22 cellular contexts compared by ENCODE assay signal in the genomic region with DNA sequence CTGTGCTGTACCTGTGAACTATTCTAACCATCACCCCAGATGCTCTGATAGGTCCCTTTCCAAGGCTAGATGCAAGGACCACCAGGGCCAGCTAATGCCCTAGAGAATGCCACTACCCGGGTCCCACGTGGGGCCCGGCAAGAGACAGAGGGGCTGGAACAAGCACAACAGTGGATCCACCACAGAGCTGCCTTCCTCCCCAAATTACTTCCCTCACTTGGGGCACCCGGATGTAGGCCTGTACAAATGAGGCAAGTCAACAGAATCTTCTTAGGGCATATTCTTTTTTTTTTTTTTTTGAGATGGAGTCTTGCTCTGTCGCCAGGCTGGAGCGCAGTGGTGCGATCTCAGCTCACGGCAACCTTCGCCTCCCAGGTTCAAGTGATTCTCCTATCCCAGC.
DNase-seq lines count a peak whose midpoint lies in the region; ATAC-seq and TF ChIP-seq lines count a peak whose summit lies in the region.
"Had no signal": no experiment of that assay in that cellular context is flagged by ENCODE, and none has a peak within 500 bp of the region (broad histone marks: within the 10 kb centered on the region; RNA-seq: fewer than 3 reads in every experiment).

No MANE protein-coding gene starts in this region.

- peaks cover 6% of the 10 kb centered on the region for H3K36me3 Mint-ChIP-seq in activated T-cell treated with anti-CD3 and anti-CD28 coated beads, Interleukin-2, amount 50 U/mL, for 24 hours (ENCODE audit: low read depth)
- H3K36me3 Mint-ChIP-seq in activated T-cell treated with anti-CD3 and anti-CD28 coated beads, Interleukin-2, amount 50 U/mL, for 72 hours (ENCODE audit: insufficient read depth in 2 of 2) = peaks cover 0 to 1% of the 10 kb centered on the region in 2 donors
- H3K36me3 Mint-ChIP-seq in activated naive CD8-positive, alpha-beta T cell treated with anti-CD3 and anti-CD28 coated beads, Interleukin-2, amount 50 U/mL, for 24 hours (ENCODE audit: low read depth) = peaks cover 3% of the 10 kb centered on the region

- no peak for TF ChIP-seq CTCF in SK-N-SH (IDR thresholded peaks at IDR 0.05)

- H3K27me3 ChIP-seq in neuronal stem cell (ENCODE audit: control insufficient read depth in 3 of 3, insufficient read depth in 3 of 3, low read depth in 1 of 3, low read length in 3 of 3) (no peaks in the 10 kb centered on the region), SK-N-SH (ENCODE audit: insufficient read depth) (no peaks in the 10 kb centered on the region)
- H3K27me3 ChIP-seq: esophagus squamous epithelium, SJSA1 had no signal

- no peaks in the 10 kb centered on the region for H3K27me3 Mint-ChIP-seq in activated T-cell treated with anti-CD3 and anti-CD28 coated beads, Interleukin-2, amount 50 U/mL, for 24 hours
- H3K27me3 Mint-ChIP-seq in activated T-cell treated with anti-CD3 and anti-CD28 coated beads, Interleukin-2, amount 50 U/mL, for 72 hours (ENCODE audit: low read depth) = no peaks in the 10 kb centered on the region
- no peaks in the 10 kb centered on the region for H3K27me3 Mint-ChIP-seq in activated naive CD8-positive, alpha-beta T cell treated with anti-CD3 and anti-CD28 coated beads, Interleukin-2, amount 50 U/mL, for 24 hours

- no peak overlapping the region for H4K91ac ChIP-seq in neuronal stem cell (ENCODE audit: low read depth, low read length, poor library complexity)

- no peak for ATAC-seq in activated T-cell treated with anti-CD3 and anti-CD28 coated beads, Interleukin-2, amount 50 U/mL, for 72 hours (replicated peaks in 1 of 2)
- ATAC-seq in activated naive CD8-positive, alpha-beta T cell treated with anti-CD3 and anti-CD28 coated beads, Interleukin-2, amount 50 U/mL, for 24 hours = peak; percentile 12
- ATAC-seq: activated T-cell treated with anti-CD3 and anti-CD28 coated beads, Interleukin-2, amount 50 U/mL, for 4 hours; left cardiac atrium had no signal

- no CpG with 5 or more reads among the region's 9 CpGs for WGBS in neuronal stem cell (ENCODE audit: extremely low coverage in 2 of 2, insufficient read length in 2 of 2, insufficient replicate concordance in 1 of 2), 2 donors
- 99% methylated on average over 9 of the region's 9 CpGs for WGBS in SK-N-SH (ENCODE audit: low lambda C conversion rate)

- peak overlapping the region; percentile 25 for H2AK5ac ChIP-seq in neuronal stem cell (ENCODE audit: low read depth, low read length)

- H3K4ac ChIP-seq in neuronal stem cell (ENCODE audit: low read length) = no peak overlapping the region

- no peak overlapping the region for H2BK120ac ChIP-seq in neuronal stem cell (ENCODE audit: low read depth, low read length)

- H2BK15ac ChIP-seq in neuronal stem cell (ENCODE audit: low read length) = no peak overlapping the region

- H3K36me3 ChIP-seq in neuronal stem cell (replicated peaks in 1 of 2; ENCODE audit: control insufficient read depth in 2 of 2, insufficient read depth in 2 of 2, low read length in 2 of 2) (no peaks in the 10 kb centered on the region), SK-N-SH (replicated peaks in 1 of 2; ENCODE audit: control insufficient read depth in 1 of 2, insufficient read depth in 2 of 2, low read length in 1 of 2) (no peaks in the 10 kb centered on the region)
- H3K36me3 ChIP-seq: esophagus squamous epithelium, SJSA1 had no signal

- H3K4me2 ChIP-seq in neuronal stem cell (ENCODE audit: insufficient read depth, low read length, poor library complexity, severe bottlenecking) (no peak overlapping the region), SK-N-SH (no peak overlapping the region)
- H3K4me2 ChIP-seq: KMS-11 had no signal

- H3K79me1 ChIP-seq in neuronal stem cell (ENCODE audit: low read depth, low read length) = peaks cover 6% of the 10 kb centered on the region

- no peaks in the 10 kb centered on the region for H3K9me2 ChIP-seq in SK-N-SH

- POLR2A ChIA-PET in SK-N-SH (lab: Yijun Ruan, JAX) = no interaction called here

- H3K4me1 Mint-ChIP-seq in activated T-cell treated with anti-CD3 and anti-CD28 coated beads, Interleukin-2, amount 50 U/mL, for 24 hours (ENCODE audit: low read depth) = peaks cover 50% of the 10 kb centered on the region
- peaks cover 54% of the 10 kb centered on the region for H3K4me1 Mint-ChIP-seq in activated T-cell treated with anti-CD3 and anti-CD28 coated beads, Interleukin-2, amount 50 U/mL, for 72 hours (ENCODE audit: low read depth)
- peaks cover 51% of the 10 kb centered on the region for H3K4me1 Mint-ChIP-seq in activated naive CD8-positive, alpha-beta T cell treated with anti-CD3 and anti-CD28 coated beads, Interleukin-2, amount 50 U/mL, for 24 hours

- no peak for DNase-seq in activated T-cell treated with anti-CD3 and anti-CD28 coated beads, Interleukin-2, amount 50 U/mL, for 24 hours
- no peak for DNase-seq in activated T-cell treated with anti-CD3 and anti-CD28 coated beads, Interleukin-2, amount 50 U/mL, for 72 hours
- no peak for DNase-seq in activated naive CD8-positive, alpha-beta T cell treated with anti-CD3 and anti-CD28 coated beads, Interleukin-2, amount 50 U/mL, for 24 hours
- no peak for DNase-seq in neuronal stem cell (ENCODE audit: low spot score)
- no peak for DNase-seq in SK-N-SH
- no peak for DNase-seq in GOT3 (lab: John Stamatoyannopoulos, UW)
- DNase-seq in stimulated activated CD4-positive, alpha-beta T cell treated with anti-CD3 and anti-CD28 coated beads, Interleukin-1b, Interleukin-23, amount 100 ng/mL, for 48 hours = no peak
- no peak for DNase-seq in activated CD4-positive, alpha-beta T cell treated with anti-CD3 and anti-CD28 coated beads, Interleukin-2, amount 50 U/mL, for 1 hour
- DNase-seq: 8988T; activated naive CD4-positive, alpha-beta T cell treated with Interleukin-2 at 50 U/mL for 16 hours; activated T-cell treated with anti-CD3 and anti-CD28 coated beads, Interleukin-2, amount 50 U/mL, for 4 hours; dermis blood vessel endothelial cell; DMS 273 treated with DMSO at 0.1 percent for 48 hours; esophagus squamous epithelium; GM23248; left cardiac atrium; mammary epithelial cell; NCI-H1417 treated with DMSO at 0.1 percent for 48 hours; NCI-H748 treated with DMSO at 0.1 percent for 48 hours; occipital lobe had no signal

- no peaks in the 10 kb centered on the region for H3K9me3 Mint-ChIP-seq in activated T-cell treated with anti-CD3 and anti-CD28 coated beads, Interleukin-2, amount 50 U/mL, for 24 hours
- H3K9me3 Mint-ChIP-seq in activated T-cell treated with anti-CD3 and anti-CD28 coated beads, Interleukin-2, amount 50 U/mL, for 72 hours = no peaks in the 10 kb centered on the region
- no peaks in the 10 kb centered on the region for H3K9me3 Mint-ChIP-seq in activated naive CD8-positive, alpha-beta T cell treated with anti-CD3 and anti-CD28 coated beads, Interleukin-2, amount 50 U/mL, for 24 hours
- H3K9me3 Mint-ChIP-seq: activated T-cell treated with anti-CD3 and anti-CD28 coated beads, Interleukin-2, amount 50 U/mL, for 4 hours had no signal

- no peaks in the 10 kb centered on the region for H3K9me3 ChIP-seq in neuronal stem cell (replicated peaks in 1 of 2; ENCODE audit: control insufficient read depth in 2 of 2, insufficient read depth in 1 of 2, low read depth in 1 of 2, low read length in 2 of 2)
- H3K9me3 ChIP-seq in SK-N-SH = no peaks in the 10 kb centered on the region
- H3K9me3 ChIP-seq: esophagus squamous epithelium, SJSA1 had no signal

- H3K18ac ChIP-seq in neuronal stem cell (ENCODE audit: low read length) = no peak overlapping the region

- no peak overlapping the region for H3K27ac ChIP-seq in neuronal stem cell (replicated peaks; ENCODE audit: low read length)
- no peak overlapping the region for H3K27ac ChIP-seq in SK-N-SH (ENCODE audit: low read depth in 2 of 2, low read length in 1 of 2)
- H3K27ac ChIP-seq: esophagus squamous epithelium, GM23248, KMS-11, SJSA1 had no signal

- H4K8ac ChIP-seq in neuronal stem cell (ENCODE audit: low read depth, low read length) = no peak overlapping the region

- H3F3A ChIP-seq in SK-N-SH (replicated peaks; ENCODE audit: insufficient read depth) = peaks cover 7% of the 10 kb centered on the region

- peaks cover 78% of the 10 kb centered on the region for H3K79me2 ChIP-seq in SK-N-SH (ENCODE audit: insufficient read depth)

- H3K9ac ChIP-seq in neuronal stem cell (ENCODE audit: low read depth, low read length, poor library complexity) = no peak overlapping the region
- H3K9ac ChIP-seq in SK-N-SH = no peak overlapping the region
- H3K9ac ChIP-seq: GM23248, KMS-11 had no signal

- H4K20me1 ChIP-seq in SK-N-SH (ENCODE audit: insufficient read depth) = no peaks in the 10 kb centered on the region

- TF ChIP-seq EP300 in SK-N-SH (IDR thresholded peaks at IDR 0.05; ENCODE audit: borderline replicate concordance in 1 of 2, low read depth in 1 of 2, low read length in 1 of 2) = no peak

- H3K23ac ChIP-seq in neuronal stem cell (ENCODE audit: low read depth, low read length, poor library complexity) = peak overlapping the region; percentile 2

- H3K4me1 ChIP-seq in neuronal stem cell (ENCODE audit: control insufficient read depth in 2 of 2, insufficient read depth in 1 of 2, low read depth in 1 of 2, low read length in 2 of 2) (peaks cover 0 to 3% of the 10 kb centered on the region in 2 donors), SK-N-SH (ENCODE audit: control insufficient read depth in 1 of 2, insufficient read depth in 2 of 2, low read depth in 1 of 2, low read length in 1 of 2) (peaks cover 5% of the 10 kb centered on the region in 2 experiments; a peak in 2 of 4 replicates)

- no peak overlapping the region for H2BK5ac ChIP-seq in neuronal stem cell (ENCODE audit: low read length)

- CTCF ChIA-PET in SK-N-SH (lab: Yijun Ruan, JAX) = interaction anchor here (1.2 kb wide), 1 partner anchor 17 kb away, joined by 3 read pairs; no protein-coding TSS in a partner anchor

- H2AFZ ChIP-seq in neuronal stem cell (ENCODE audit: low read length) (no peak overlapping the region), SK-N-SH (ENCODE audit: low read depth) (no peak overlapping the region)
- H2AFZ ChIP-seq: GM23248 had no signal

- no peak overlapping the region for H2BK12ac ChIP-seq in neuronal stem cell (ENCODE audit: low read length)

- H3K14ac ChIP-seq in neuronal stem cell (ENCODE audit: low read length) = no peak overlapping the region

- no peak overlapping the region for H3K4me3 Mint-ChIP-seq in activated T-cell treated with anti-CD3 and anti-CD28 coated beads, Interleukin-2, amount 50 U/mL, for 24 hours
- no peak overlapping the region for H3K4me3 Mint-ChIP-seq in activated T-cell treated with anti-CD3 and anti-CD28 coated beads, Interleukin-2, amount 50 U/mL, for 72 hours
- no peak overlapping the region for H3K4me3 Mint-ChIP-seq in activated naive CD8-positive, alpha-beta T cell treated with anti-CD3 and anti-CD28 coated beads, Interleukin-2, amount 50 U/mL, for 24 hours
- H3K4me3 Mint-ChIP-seq: activated T-cell treated with anti-CD3 and anti-CD28 coated beads, Interleukin-2, amount 50 U/mL, for 4 hours had no signal

- H3K27ac Mint-ChIP-seq in activated T-cell treated with anti-CD3 and anti-CD28 coated beads, Interleukin-2, amount 50 U/mL, for 24 hours = peak overlapping the region; percentile 87
- H3K27ac Mint-ChIP-seq in activated T-cell treated with anti-CD3 and anti-CD28 coated beads, Interleukin-2, amount 50 U/mL, for 72 hours = no peak overlapping the region
- H3K27ac Mint-ChIP-seq in activated naive CD8-positive, alpha-beta T cell treated with anti-CD3 and anti-CD28 coated beads, Interleukin-2, amount 50 U/mL, for 24 hours = peak overlapping the region; percentile 73

- TF ChIP-seq RAD21 in SK-N-SH (IDR thresholded peaks at IDR 0.05; ENCODE audit: low read length) = no peak

- H3K4me3 ChIP-seq in neuronal stem cell (ENCODE audit: low read length in 2 of 2) = no peak overlapping the region
- H3K4me3 ChIP-seq in SK-N-SH (ENCODE audit: low read depth in 2 of 2, low read length in 1 of 2) = no peak overlapping the region
- H3K4me3 ChIP-seq: esophagus squamous epithelium, GM23248, SJSA1 had no signal
